ENCODE assay signal across 21 cellular contexts in genomic region chr13:105737688-105738087, GRCh38.
"Had no signal": no experiment of that assay in that cellular context is flagged by ENCODE, and none has a peak within 500 bp of the region (broad histone marks: within the 10 kb centered on the region; RNA-seq: fewer than 3 reads in every experiment).

No MANE protein-coding gene starts in this region.

- DNase-seq: dermis blood vessel endothelial cell; effector CD8-positive, alpha-beta T cell; effector memory CD8-positive, alpha-beta T cell; endodermal cell; erythroblast; esophagus squamous epithelium; foreskin fibroblast; foreskin melanocyte; gastrocnemius medialis; glutamatergic neuron; head of caudate nucleus; heart right ventricle; hippocampal formation; left cardiac atrium; left lung; left ventricle myocardium superior; lower lobe of right lung; mesenchymal stem cell; mucosa of descending colon; naive B cell had no signal

- ATAC-seq: effector memory CD8-positive, alpha-beta T cell; esophagus mucosa; gastrocnemius medialis; heart right ventricle; left cardiac atrium; left lung; left ventricle myocardium superior; lower lobe of right lung; mucosa of descending colon had no signal
